Comparison of ENCODE assay signal across 8 cellular contexts in genomic region chr16:30063893-30064745, GRCh38. TPM values are rescaled to one million over a fixed set of nuclear protein-coding genes. Genes with fewer than 3 reads are reported as not detected.
DNase-seq lines count a peak whose midpoint lies in the region; ATAC-seq, FAIRE-seq and TF ChIP-seq lines count a peak whose summit lies in the region.

No MANE protein-coding gene starts in this region.

- H4K20me1 ChIP-seq in endothelial cell of umbilical vein (replicated peaks; ENCODE audit: control insufficient read depth, extremely low read depth, insufficient read depth, low read length), result no peaks in the 10 kb centered on the region

- TF ChIP-seq POLR2A in endothelial cell of umbilical vein (IDR thresholded peaks at IDR 0.05; ENCODE audit: low read depth, low read length), result no peak

- FAIRE-seq in endothelial cell of umbilical vein (lab: Jason Lieb, UNC), result peak; percentile 59

- peak overlapping the region in 2 of 3 experiments; percentile 38 to 49 for H3K4me3 ChIP-seq in endothelial cell of umbilical vein (replicated peaks in 1 of 3; ENCODE audit: insufficient read depth in 1 of 3, low read depth in 1 of 3, low read length in 3 of 3)

- intact Hi-C loops in endothelial cell of umbilical vein (cut with micrococcal nuclease), result loop anchor here (2.0 kb wide), 1 partner anchor 13 kb away; no protein-coding TSS in a partner anchor

- peaks cover 6 to 16% of the 10 kb centered on the region in 2 experiments for H3K36me3 ChIP-seq in endothelial cell of umbilical vein (ENCODE audit: control insufficient read depth in 2 of 2, extremely low read depth in 1 of 2, insufficient read depth in 2 of 2, low read length in 2 of 2)

- BruUV-seq in endothelial cell of umbilical vein (replicated peaks; lab: Mats Ljungman, UMichigan), result no TSS peak

- dilution Hi-C loops in endothelial cell of umbilical vein (cut with MboI; ENCODE audit: extremely low pct_ligation_motif_present, low sequenced_read_pairs), result no loop called here

- POLR2A ChIA-PET in endothelial cell of umbilical vein (lab: Charles Lee), result interaction anchor here (2.2 to 2.8 kb wide), 2 partner anchors 10 to 11 kb away, joined by 14 to 21 read pairs; partner anchors contain the start of gene PPP4C

- H3K27ac ChIP-seq in endothelial cell of umbilical vein (ENCODE audit: insufficient read depth, low read depth, low read length), result peak overlapping the region; percentile 71

- peak overlapping the region; percentile 59 for H3K4me2 ChIP-seq in endothelial cell of umbilical vein (ENCODE audit: insufficient read depth, low read length)

- no peaks in the 10 kb centered on the region for H3K9me1 ChIP-seq in endothelial cell of umbilical vein (replicated peaks; ENCODE audit: control insufficient read depth, extremely low read depth, insufficient read depth, low read length)

- no peaks in the 10 kb centered on the region for H3K27me3 ChIP-seq in endothelial cell of umbilical vein (ENCODE audit: control insufficient read depth in 2 of 2, insufficient read depth in 2 of 2, low read length in 2 of 2)

- H3K9me3 ChIP-seq in endothelial cell of umbilical vein (replicated peaks; ENCODE audit: control insufficient read depth, insufficient read depth, low read length), result no peaks in the 10 kb centered on the region

- H3K4me1 ChIP-seq in endothelial cell of umbilical vein (ENCODE audit: control insufficient read depth, extremely low read depth, insufficient read depth, low read length), result peaks cover 29% of the 10 kb centered on the region

- ATAC-seq in HG02571 (IDR thresholded peaks at IDR 0.05; ENCODE audit: unreplicated experiment) (peak; percentile 26), HG02852 (IDR thresholded peaks at IDR 0.05; ENCODE audit: unreplicated experiment) (no peak)

- CTCF ChIA-PET in endothelial cell of umbilical vein (lab: Charles Lee), result interaction anchor here (0.6 to 4.5 kb wide), 5 partner anchors 8 to 155 kb away, joined by 3 to 53 read pairs (median 15); partner anchors contain the start of gene TBX6

- H2AFZ ChIP-seq in endothelial cell of umbilical vein (ENCODE audit: low read depth, low read length), result peak overlapping the region; percentile 38

- peak; percentile 18 for DNase-seq in DMS53 treated with DMSO at 0.1 percent for 48 hours (lab: John Stamatoyannopoulos, UW; ENCODE audit: unreplicated experiment)
- peak; percentile 94 for DNase-seq in NCI-H69 (lab: John Stamatoyannopoulos, UW)
- DNase-seq in activated CD8-positive, alpha-beta memory T cell treated with anti-CD3 and anti-CD28 coated beads for 48 hours (ENCODE audit: low read depth in 2 of 3, low spot score in 2 of 3), result peak; percentile 49 to 56 (median 51)
- peak; percentile 43 for DNase-seq in endothelial cell of umbilical vein (ENCODE audit: low read depth, low spot score)
- DNase-seq in mucosa of gallbladder (ENCODE audit: low spot score), result peak; percentile 74
- peak; percentile 82 for DNase-seq in stimulated activated CD8-positive, alpha-beta memory T cell treated with anti-CD3 and anti-CD28 coated beads, Interleukin-4, amount 100 ng/mL, for 48 hours

- H3K9ac ChIP-seq in endothelial cell of umbilical vein (replicated peaks; ENCODE audit: extremely low read depth, insufficient read depth, low read length), result peak overlapping the region; percentile 63

- H3K79me2 ChIP-seq in endothelial cell of umbilical vein (ENCODE audit: control insufficient read depth, insufficient read depth, low read length), result peaks cover 31% of the 10 kb centered on the region

- TF ChIP-seq CTCF in endothelial cell of umbilical vein (IDR thresholded peaks at IDR 0.05; ENCODE audit: extremely low read depth in 1 of 2, insufficient read depth in 1 of 2, low read depth in 1 of 2, low read length in 2 of 2), result peak in 1 of 2 donors; percentile 3

TF ChIP-seq in endothelial cell of umbilical vein, 7 proteins besides CTCF, POLR2A, EP300 and RAD21:
- TF ChIP-seq JUN (IDR thresholded peaks at IDR 0.05; ENCODE audit: borderline replicate concordance, insufficient read depth, insufficient read length, low read depth), result no peak

RNA-seq across cellular contexts. Expression of gene ALDOA, which starts 1.4 kb away (rescaled TPM):
- total RNA-seq in endothelial cell of umbilical vein (1,029 and 1,114 TPM in 2 replicates), mucosa of gallbladder (1,422 TPM)
- 871 and 972 TPM in 2 replicates for polyA plus RNA-seq in endothelial cell of umbilical vein
- polyA plus RNA-seq in endothelial cell of umbilical vein (2011; cell fraction: cytosol; rRNA removed), result 870 and 886 TPM in 2 replicates
- polyA plus RNA-seq in endothelial cell of umbilical vein (2011; cell fraction: nucleus; rRNA removed), result 402 and 418 TPM in 2 replicates
- polyA plus RNA-seq in endothelial cell of umbilical vein (2012), result 1,061 and 1,110 TPM in 2 replicates
- 655 and 717 TPM in 2 replicates for polyA minus RNA-seq in endothelial cell of umbilical vein
- 1,084 TPM for polyA minus RNA-seq in endothelial cell of umbilical vein (2011; cell fraction: cytosol; rRNA and poly(A)+ RNA removed)
- polyA minus RNA-seq in endothelial cell of umbilical vein (2011; cell fraction: nucleus; rRNA and poly(A)+ RNA removed), result 126 and 162 TPM in 2 replicates

RNA-seq across cellular contexts. Expression of gene PPP4C, which starts 11.7 kb away (rescaled TPM):
- 159 and 167 TPM in 2 replicates for total RNA-seq in endothelial cell of umbilical vein
- 327 and 378 TPM in 2 replicates for polyA plus RNA-seq in endothelial cell of umbilical vein
- polyA plus RNA-seq in endothelial cell of umbilical vein (2011; cell fraction: cytosol; rRNA removed), result 216 and 234 TPM in 2 replicates
- 169 and 186 TPM in 2 replicates for polyA plus RNA-seq in endothelial cell of umbilical vein (2011; cell fraction: nucleus; rRNA removed)
- polyA plus RNA-seq in endothelial cell of umbilical vein (2012), result 153 and 194 TPM in 2 replicates
- 356 and 398 TPM in 2 replicates for polyA minus RNA-seq in endothelial cell of umbilical vein
- 130 TPM for polyA minus RNA-seq in endothelial cell of umbilical vein (2011; cell fraction: cytosol; rRNA and poly(A)+ RNA removed)
- 42.2 and 48.6 TPM in 2 replicates for polyA minus RNA-seq in endothelial cell of umbilical vein (2011; cell fraction: nucleus; rRNA and poly(A)+ RNA removed)
- 95.3 TPM for total RNA-seq in mucosa of gallbladder

RNA-seq across cellular contexts. Expression of gene TBX6, which starts 27.6 kb away (rescaled TPM):
- total RNA-seq in endothelial cell of umbilical vein (0.42 and 0.60 TPM in 2 replicates), mucosa of gallbladder (3.7 TPM)
- polyA plus RNA-seq in endothelial cell of umbilical vein, result 0.30 and 0.40 TPM in 2 replicates
- 0.05 and 0.13 TPM in 2 replicates for polyA plus RNA-seq in endothelial cell of umbilical vein (2011; cell fraction: cytosol; rRNA removed)
- polyA plus RNA-seq in endothelial cell of umbilical vein (2011; cell fraction: nucleus; rRNA removed), result 0.41 and 0.42 TPM in 2 replicates
- polyA plus RNA-seq in endothelial cell of umbilical vein (2012), result 0.16 and 0.23 TPM in 2 replicates
- not detected in 2 replicates for polyA minus RNA-seq in endothelial cell of umbilical vein
- not detected for polyA minus RNA-seq in endothelial cell of umbilical vein (2011; cell fraction: cytosol; rRNA and poly(A)+ RNA removed)
- 0.43 TPM in 1 of 2 replicates, not detected in the other for polyA minus RNA-seq in endothelial cell of umbilical vein (2011; cell fraction: nucleus; rRNA and poly(A)+ RNA removed)

RNA-seq across cellular contexts. Expression of gene YPEL3, which starts 31.9 kb away (rescaled TPM):
- total RNA-seq in endothelial cell of umbilical vein (46.1 and 47.6 TPM in 2 replicates), mucosa of gallbladder (81.7 TPM)
- 78.0 and 89.7 TPM in 2 replicates for polyA plus RNA-seq in endothelial cell of umbilical vein
- polyA plus RNA-seq in endothelial cell of umbilical vein (2011; cell fraction: cytosol; rRNA removed), result 30.1 and 53.8 TPM in 2 replicates
- polyA plus RNA-seq in endothelial cell of umbilical vein (2011; cell fraction: nucleus; rRNA removed), result 93.4 and 101 TPM in 2 replicates
- polyA plus RNA-seq in endothelial cell of umbilical vein (2012), result 35.4 and 56.5 TPM in 2 replicates
- 12.8 and 24.7 TPM in 2 replicates for polyA minus RNA-seq in endothelial cell of umbilical vein
- polyA minus RNA-seq in endothelial cell of umbilical vein (2011; cell fraction: cytosol; rRNA and poly(A)+ RNA removed), result 6.1 TPM
- polyA minus RNA-seq in endothelial cell of umbilical vein (2011; cell fraction: nucleus; rRNA and poly(A)+ RNA removed), result 20.3 and 35.9 TPM in 2 replicates

RNA-seq across cellular contexts. Expression of gene TLCD3B, which starts 33.0 kb away (rescaled TPM):
- total RNA-seq in endothelial cell of umbilical vein (0.86 and 0.99 TPM in 2 replicates), mucosa of gallbladder (not detected)
- 0.37 and 0.59 TPM in 2 replicates for polyA plus RNA-seq in endothelial cell of umbilical vein
- 0.08 and 0.25 TPM in 2 replicates for polyA plus RNA-seq in endothelial cell of umbilical vein (2011; cell fraction: cytosol; rRNA removed)
- 1.4 and 1.7 TPM in 2 replicates for polyA plus RNA-seq in endothelial cell of umbilical vein (2011; cell fraction: nucleus; rRNA removed)
- polyA plus RNA-seq in endothelial cell of umbilical vein (2012), result 0.36 and 0.48 TPM in 2 replicates
- 0.76 TPM in 1 of 2 replicates, not detected in the other for polyA minus RNA-seq in endothelial cell of umbilical vein
- polyA minus RNA-seq in endothelial cell of umbilical vein (2011; cell fraction: cytosol; rRNA and poly(A)+ RNA removed), result not detected
- 0.43 TPM in 1 of 2 replicates, not detected in the other for polyA minus RNA-seq in endothelial cell of umbilical vein (2011; cell fraction: nucleus; rRNA and poly(A)+ RNA removed)

Comparison
In these comparisons a context has a peak if more than half of its experiments do, and no peak if none do; other contexts are left out.
1. DNase-seq: peak in every context shown above with its lines; median percentile 94 in NCI-H69; 82 in stimulated activated CD8-positive, alpha-beta memory T cell treated with anti-CD3 and anti-CD28 coated beads, Interleukin-4, amount 100 ng/mL, for 48 hours; 74 in mucosa of gallbladder; 51 in activated CD8-positive, alpha-beta memory T cell treated with anti-CD3 and anti-CD28 coated beads for 48 hours; 43 in endothelial cell of umbilical vein; 18 in DMS53 treated with DMSO at 0.1 percent for 48 hours.